Comparison of ENCODE assay signal across 9 cellular contexts in the genomic region with DNA sequence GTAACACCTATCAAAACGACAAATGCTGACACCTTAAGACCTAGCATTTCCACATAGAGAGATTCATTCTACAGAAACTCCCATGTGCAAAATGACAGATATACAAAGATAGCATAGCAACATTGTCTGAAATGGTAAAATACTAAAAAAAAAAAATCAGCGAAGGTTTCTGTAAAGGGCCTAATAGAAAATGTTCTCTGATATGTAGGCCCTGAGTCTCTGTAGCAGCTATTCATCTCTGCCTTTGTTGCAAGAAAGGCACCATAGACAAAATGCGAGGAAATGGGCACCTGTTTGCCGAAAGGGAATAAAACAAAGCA. TPM values are rescaled to one million over a fixed set of nuclear protein-coding genes. Genes with fewer than 3 reads are reported as not detected.
DNase-seq lines count a peak whose midpoint lies in the region; ATAC-seq, FAIRE-seq and TF ChIP-seq lines count a peak whose summit lies in the region.
"Had no signal": no experiment of that assay in that cellular context is flagged by ENCODE, and none has a peak within 500 bp of the region (broad histone marks: within the 10 kb centered on the region; RNA-seq: fewer than 3 reads in every experiment).

No MANE protein-coding gene starts in this region.

- CTCF ChIA-PET in CD4-positive, alpha-beta T cell (lab: Charles Lee) = interaction anchor here (5.3 kb wide), 1 partner anchor 9 kb away, joined by 25 read pairs; no protein-coding TSS in a partner anchor

- peak overlapping the region; percentile 94 for H3K4me3 Mint-ChIP-seq in CD4-positive, alpha-beta T cell
- H3K4me3 Mint-ChIP-seq in chondrocyte (ENCODE audit: unreplicated experiment) (peak overlapping the region; percentile 83), nephron progenitor cell (peak overlapping the region; percentile 92)

- no peaks in the 10 kb centered on the region for H3K27me3 ChIP-seq in CD4-positive, alpha-beta T cell (ENCODE audit: control insufficient read depth, insufficient read depth, low read length)

- POLR2A ChIA-PET in CD4-positive, alpha-beta T cell (lab: Charles Lee) = interaction anchor here (1.2 to 2.2 kb wide), 3 partner anchors 9 to 174 kb away, joined by 3 to 11 read pairs (median 4); a partner anchor contains a TSS

- intact Hi-C loops in CD4-positive, alpha-beta T cell (cut with DNase I, micrococcal nuclease) = loop anchor here (1.0 to 5.0 kb wide), 2 partner anchors 10 to 292 kb away; a partner anchor contains a TSS

- no peaks in the 10 kb centered on the region for H3K27me3 Mint-ChIP-seq in CD4-positive, alpha-beta T cell
- H3K27me3 Mint-ChIP-seq in chondrocyte (ENCODE audit: low read depth) (no peaks in the 10 kb centered on the region), nephron progenitor cell (ENCODE audit: low read depth, poor library complexity) (peaks cover 3% of the 10 kb centered on the region)

- no peak for FAIRE-seq in RCC 7860 (lab: Jason Lieb, UNC)
- FAIRE-seq: endometrium had no signal

- peak overlapping the region; percentile 62 for H3K4me3 ChIP-seq in LNCaP clone FGC (ENCODE audit: low read depth, low read length)

- H3K36me3 Mint-ChIP-seq in CD4-positive, alpha-beta T cell (ENCODE audit: low read depth) = peaks cover 5% of the 10 kb centered on the region
- peaks cover 6% of the 10 kb centered on the region for H3K36me3 Mint-ChIP-seq in chondrocyte (ENCODE audit: low read depth)
- H3K36me3 Mint-ChIP-seq in nephron progenitor cell (ENCODE audit: low read depth) = peaks cover 11% of the 10 kb centered on the region

- H3K27ac ChIP-seq in CD4-positive, alpha-beta T cell (ENCODE audit: low read depth, low read length) = peak overlapping the region; percentile 50

- peaks cover 37% of the 10 kb centered on the region for H3K4me1 Mint-ChIP-seq in CD4-positive, alpha-beta T cell (ENCODE audit: low read depth)
- H3K4me1 Mint-ChIP-seq in chondrocyte (ENCODE audit: low read depth) (peaks cover 43% of the 10 kb centered on the region), nephron progenitor cell (peaks cover 49% of the 10 kb centered on the region)

- H3K27ac Mint-ChIP-seq in CD4-positive, alpha-beta T cell = peak overlapping the region; percentile 87
- H3K27ac Mint-ChIP-seq in chondrocyte (ENCODE audit: unreplicated experiment) (no peak overlapping the region), nephron progenitor cell (peak overlapping the region; percentile 82)

- no peak for DNase-seq in CD4-positive, alpha-beta T cell
- DNase-seq in LNCaP clone FGC (ENCODE audit: low read depth) (no peak), chondrocyte (ENCODE audit: low spot score) (no peak), nephron progenitor cell (no peak), RCC 7860 (ENCODE audit: low spot score) (no peak), GF-D8 (lab: John Stamatoyannopoulos, UW) (no peak)

- no peaks in the 10 kb centered on the region for H3K9me3 ChIP-seq in CD4-positive, alpha-beta T cell (ENCODE audit: control insufficient read depth, low read length)

- H3K9me3 Mint-ChIP-seq in CD4-positive, alpha-beta T cell = no peaks in the 10 kb centered on the region
- H3K9me3 Mint-ChIP-seq in chondrocyte (ENCODE audit: low read depth) (no peaks in the 10 kb centered on the region), nephron progenitor cell (peaks cover 4% of the 10 kb centered on the region)

- no peak for ATAC-seq in CD4-positive, alpha-beta T cell (ENCODE audit: poor library complexity)
- ATAC-seq in GM21825 (IDR thresholded peaks at IDR 0.05; ENCODE audit: unreplicated experiment) (no peak), HG03108 (IDR thresholded peaks at IDR 0.05; ENCODE audit: unreplicated experiment) (no peak)

- TF ChIP-seq CTCF in CD4-positive, alpha-beta T cell (IDR thresholded peaks at IDR 0.05) = no peak
- TF ChIP-seq CTCF in LNCaP clone FGC (IDR thresholded peaks at IDR 0.05; ENCODE audit: control insufficient read depth, extremely low read depth, insufficient read depth) = no peak
- no peak for TF ChIP-seq CTCF in chondrocyte (IDR thresholded peaks at IDR 0.05)
- no peak for TF ChIP-seq CTCF in nephron progenitor cell (IDR thresholded peaks at IDR 0.05)

RNA-seq across cellular contexts. Expression of a gene that starts 0.6 kb away (rescaled TPM):
- total RNA-seq in CD4-positive, alpha-beta T cell = 10 to 100 TPM; 87.9 to 93.0 TPM
- 154 to 305 TPM (median 287 TPM) in 3 replicates for total RNA-seq in chondrocyte

RNA-seq across cellular contexts. Expression of a gene that starts 18.5 kb away (rescaled TPM):
- 10 to 100 TPM; 79.0 to 80.2 TPM for total RNA-seq in CD4-positive, alpha-beta T cell
- total RNA-seq in chondrocyte = 29.9 to 78.2 TPM (median 73.7 TPM) in 3 replicates
